Comparison of ENCODE assay signal across 8 cellular contexts in the genomic region with DNA sequence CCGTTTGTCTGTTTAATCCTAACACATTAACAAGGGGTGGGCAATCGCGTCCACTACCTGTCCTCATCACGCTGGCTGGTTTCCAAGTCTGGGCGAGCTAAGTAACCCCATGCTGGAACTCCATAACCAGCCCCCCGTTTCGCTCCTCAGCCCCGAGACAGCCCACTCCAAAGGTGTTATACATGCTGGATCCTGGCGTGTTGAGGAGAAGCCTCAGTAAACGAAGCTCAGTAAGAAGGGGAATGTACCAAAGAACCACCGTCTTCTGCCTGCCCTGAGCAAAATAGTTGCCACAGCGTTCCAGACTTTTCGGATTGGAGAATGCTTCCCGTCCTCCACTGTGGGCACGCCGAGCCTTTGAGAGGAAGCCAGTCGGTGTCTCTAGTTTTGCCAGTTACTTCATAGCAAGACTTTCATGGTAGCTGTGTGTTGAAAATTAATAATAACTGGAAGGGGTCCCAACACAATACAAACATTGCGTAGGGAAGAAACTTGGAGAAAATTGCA. TPM values are rescaled to one million over a fixed set of nuclear protein-coding genes. Genes with fewer than 3 reads are reported as not detected.
A peak's percentile ranks its signal among the peaks of the same experiment; 100 is the strongest.
DNase-seq lines count a peak whose midpoint lies in the region; TF ChIP-seq lines count a peak whose summit lies in the region.

No MANE protein-coding gene starts in this region.

- H3K36me3 ChIP-seq in kidney epithelial cell (ENCODE audit: control insufficient read depth, insufficient read depth, low read length), result no peaks in the 10 kb centered on the region
- H3K36me3 ChIP-seq in subcutaneous abdominal adipose tissue (ENCODE audit: control insufficient read depth in 5 of 5, insufficient read depth in 5 of 5, low read length in 5 of 5), result no peaks in the 10 kb centered on the region

- H3K9ac ChIP-seq in subcutaneous abdominal adipose tissue (ENCODE audit: low read length in 5 of 5), result peak overlapping the region; percentile 82 to 95 (median 84)

- POLR2A ChIA-PET in activated CD4-positive, alpha-beta T cell treated with anti-CD3 and anti-CD28 coated beads, Interleukin-2, amount 10 ng/mL, durations not matched to agents 7 days and 5 days (lab: Charles Lee), result no interaction called here

- H3K27ac Mint-ChIP-seq in activated CD4-positive, alpha-beta T cell treated with anti-CD3 and anti-CD28 coated beads, Interleukin-2, amount 10 ng/mL, durations not matched to agents 7 days and 5 days, result peak overlapping the region; percentile 76

- no peaks in the 10 kb centered on the region for H3K9me3 Mint-ChIP-seq in activated CD4-positive, alpha-beta T cell treated with anti-CD3 and anti-CD28 coated beads, Interleukin-2, amount 10 ng/mL, durations not matched to agents 7 days and 5 days

- H3K9me3 ChIP-seq in subcutaneous abdominal adipose tissue (ENCODE audit: control insufficient read depth in 5 of 5, low read length in 5 of 5), result no peaks in the 10 kb centered on the region

- TF ChIP-seq CTCF in kidney epithelial cell (IDR thresholded peaks at IDR 0.05; ENCODE audit: insufficient read depth, low read length, poor library complexity, severe bottlenecking), result no peak

- peaks cover 25% of the 10 kb centered on the region for H3K4me1 Mint-ChIP-seq in activated CD4-positive, alpha-beta T cell treated with anti-CD3 and anti-CD28 coated beads, Interleukin-2, amount 10 ng/mL, durations not matched to agents 7 days and 5 days

- H3K4me3 ChIP-seq in kidney epithelial cell (ENCODE audit: low read depth, low read length) (peak overlapping the region; percentile 38), subcutaneous abdominal adipose tissue (ENCODE audit: low read depth in 1 of 5, low read length in 5 of 5) (peak overlapping the region; percentile 73 to 86 (median 81))

- H3K27ac ChIP-seq in adipose tissue (ENCODE audit: low read depth, low read length), result peak overlapping the region; percentile 23
- H3K27ac ChIP-seq in subcutaneous abdominal adipose tissue (ENCODE audit: low read depth, low read length), result peak overlapping the region; percentile 92

- peak overlapping the region; percentile 62 for H3K4me3 Mint-ChIP-seq in activated CD4-positive, alpha-beta T cell treated with anti-CD3 and anti-CD28 coated beads, Interleukin-2, amount 10 ng/mL, durations not matched to agents 7 days and 5 days

- H3K27me3 ChIP-seq in kidney epithelial cell (ENCODE audit: control insufficient read depth, insufficient read depth, low read length) (no peaks in the 10 kb centered on the region), subcutaneous abdominal adipose tissue (ENCODE audit: control insufficient read depth in 5 of 5, insufficient read depth in 4 of 5, low read length in 5 of 5) (no peaks in the 10 kb centered on the region)

- CTCF ChIA-PET in activated CD4-positive, alpha-beta T cell treated with anti-CD3 and anti-CD28 coated beads, Interleukin-2, amount 10 ng/mL, durations not matched to agents 7 days and 5 days (lab: Charles Lee), result interaction anchor here (0.5 to 2.6 kb wide), 4 partner anchors 14 to 313 kb away, joined by 3 to 13 read pairs (median 4); no protein-coding TSS in a partner anchor

- peaks cover 1% of the 10 kb centered on the region for H3K36me3 Mint-ChIP-seq in activated CD4-positive, alpha-beta T cell treated with anti-CD3 and anti-CD28 coated beads, Interleukin-2, amount 10 ng/mL, durations not matched to agents 7 days and 5 days (ENCODE audit: low read depth)

- no peak for DNase-seq in activated CD4-positive, alpha-beta T cell treated with anti-CD3 and anti-CD28 coated beads, Interleukin-2, amount 10 ng/mL, durations not matched to agents 7 days and 5 days
- DNase-seq in activated CD4-positive, alpha-beta T cell treated with anti-CD3 and anti-CD28 coated beads, Interleukin-2, amount 50 U/mL, for 48 hours, result no peak
- DNase-seq in kidney epithelial cell (ENCODE audit: low read depth) (no peak), COLO829 (ENCODE audit: low spot score) (no peak), NCI-H2081 treated with DMSO at 0.1 percent for 48 hours (lab: John Stamatoyannopoulos, UW) (no peak), NOMO-1 (lab: John Stamatoyannopoulos, UW; ENCODE audit: unreplicated experiment in 2 of 2) (no peak)

- WGBS in adipose tissue, 3 donors, result 6 to 10% (median 8%) methylated on average over 18 of the region's 18 CpGs

- H3K27me3 Mint-ChIP-seq in activated CD4-positive, alpha-beta T cell treated with anti-CD3 and anti-CD28 coated beads, Interleukin-2, amount 10 ng/mL, durations not matched to agents 7 days and 5 days, result no peaks in the 10 kb centered on the region

- peaks cover 7 to 30% (median 22%) of the 10 kb centered on the region in 5 donors for H3K4me1 ChIP-seq in subcutaneous abdominal adipose tissue (ENCODE audit: control insufficient read depth in 5 of 5, insufficient read depth in 5 of 5, low read length in 5 of 5)

RNA-seq across cellular contexts. Expression of a gene that starts 16.1 kb away (rescaled TPM):
- total RNA-seq in activated CD4-positive, alpha-beta T cell treated with anti-CD3 and anti-CD28 coated beads, Interleukin-2, amount 10 ng/mL, durations not matched to agents 7 days and 5 days, result not detected
- not detected for polyA plus RNA-seq in adipose tissue
- total RNA-seq in kidney epithelial cell, result not detected in 2 replicates

RNA-seq across cellular contexts. Expression of a gene that starts 46.9 kb away (rescaled TPM):
- total RNA-seq in activated CD4-positive, alpha-beta T cell treated with anti-CD3 and anti-CD28 coated beads, Interleukin-2, amount 10 ng/mL, durations not matched to agents 7 days and 5 days, result 10 to 100 TPM; 38.7 TPM
- 10 to 100 TPM in 2 of 3 donors, 1 to 10 TPM in 1; 9.5 to 40.2 (median 26.5) TPM for polyA plus RNA-seq in adipose tissue
- 40.7 and 54.2 TPM in 2 replicates for total RNA-seq in kidney epithelial cell

RNA-seq across cellular contexts. Expression of a gene that starts 47.0 kb away (rescaled TPM):
- 10 to 100 TPM; 40.9 to 45.0 TPM for total RNA-seq in activated CD4-positive, alpha-beta T cell treated with anti-CD3 and anti-CD28 coated beads, Interleukin-2, amount 10 ng/mL, durations not matched to agents 7 days and 5 days
- 1 to 10 TPM; 4.5 to 8.3 (median 6.8) TPM for polyA plus RNA-seq in adipose tissue
- 14.5 and 25.1 TPM in 2 replicates for total RNA-seq in kidney epithelial cell
